Comparison of ENCODE assay signal across 15 cellular contexts in the genomic region with DNA sequence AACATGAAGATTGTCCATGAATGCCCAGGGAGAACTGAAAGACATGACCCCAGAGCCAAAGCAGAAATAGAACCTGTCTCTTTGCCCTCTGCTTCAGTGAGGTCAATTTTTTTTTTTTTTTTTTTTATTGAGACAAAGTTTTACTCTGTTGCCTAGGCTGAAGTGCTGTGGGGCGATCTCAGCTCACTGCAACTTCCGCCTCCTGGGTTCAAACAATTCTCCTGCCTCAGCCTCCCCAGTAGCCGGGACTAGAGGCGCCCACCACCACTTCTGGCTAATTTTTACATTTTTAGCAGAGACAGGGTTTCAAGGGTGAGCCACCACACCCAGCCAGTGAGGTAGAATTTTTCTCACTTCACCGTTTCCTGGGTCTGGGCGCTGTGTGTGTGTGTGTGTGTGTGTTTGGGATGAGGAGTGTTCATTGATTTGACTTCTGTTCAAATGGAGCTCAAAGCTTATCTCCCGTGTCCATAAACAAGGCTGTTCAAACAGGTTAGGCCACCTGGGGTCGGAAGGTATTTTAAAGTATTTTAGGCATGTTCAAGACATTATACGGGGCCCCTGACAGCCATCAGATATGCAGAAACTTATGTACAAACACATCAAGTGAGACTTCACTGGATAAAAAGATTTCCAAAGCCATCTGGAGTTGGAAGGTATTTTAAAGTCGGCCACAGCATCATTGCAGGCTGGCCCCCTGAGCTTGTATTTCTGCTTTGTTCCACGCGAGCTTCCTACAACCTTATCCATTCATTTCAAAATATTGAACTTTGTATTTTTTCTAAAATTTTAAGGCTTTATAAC.
A peak's percentile ranks its signal among the peaks of the same experiment; 100 is the strongest.
DNase-seq lines count a peak whose midpoint lies in the region; ATAC-seq and TF ChIP-seq lines count a peak whose summit lies in the region.
"Had no signal": no experiment of that assay in that cellular context is flagged by ENCODE, and none has a peak within 500 bp of the region (broad histone marks: within the 10 kb centered on the region; RNA-seq: fewer than 3 reads in every experiment).

No MANE protein-coding gene starts in this region.

- no peak overlapping the region for H3K4me2 ChIP-seq in Karpas-422 (ENCODE audit: low read depth, low read length, poor library complexity, severe bottlenecking)
- H3K4me2 ChIP-seq in parathyroid adenoma (ENCODE audit: low read length): no peak overlapping the region

- H3K9ac ChIP-seq in Karpas-422 (ENCODE audit: low read length): no peak overlapping the region
- no peak overlapping the region for H3K9ac ChIP-seq in colonic mucosa (ENCODE audit: low read depth in 2 of 2, low read length in 2 of 2)
- no peak overlapping the region for H3K9ac ChIP-seq in parathyroid adenoma

- H3K27me3 ChIP-seq in Karpas-422 (ENCODE audit: low read length) (no peaks in the 10 kb centered on the region), colonic mucosa (no peaks in the 10 kb centered on the region), parathyroid adenoma (ENCODE audit: control insufficient read depth, insufficient read depth, low read length) (no peaks in the 10 kb centered on the region)
- H3K27me3 ChIP-seq: vagina had no signal

- H3K4me1 ChIP-seq in Karpas-422 (ENCODE audit: low read length) (peaks cover 56% of the 10 kb centered on the region), colonic mucosa (no peaks in the 10 kb centered on the region), parathyroid adenoma (no peaks in the 10 kb centered on the region)
- H3K4me1 ChIP-seq: psoas muscle, vagina had no signal

- H3K9me2 ChIP-seq in Karpas-422 (replicated peaks; ENCODE audit: insufficient read depth, low read length): no peaks in the 10 kb centered on the region

- H4K20me1 ChIP-seq in Karpas-422 (ENCODE audit: insufficient read depth, low read depth, low read length): no peaks in the 10 kb centered on the region

- no peak for ATAC-seq in GM21360 (IDR thresholded peaks at IDR 0.05; ENCODE audit: unreplicated experiment)
- ATAC-seq: psoas muscle had no signal

- intact Hi-C loops in colonic mucosa (cut with DNase I): no loop called here

- no peaks in the 10 kb centered on the region for H3K36me3 ChIP-seq in Karpas-422 (ENCODE audit: insufficient read depth, low read length)
- no peaks in the 10 kb centered on the region for H3K36me3 ChIP-seq in colonic mucosa
- no peaks in the 10 kb centered on the region for H3K36me3 ChIP-seq in parathyroid adenoma (ENCODE audit: control insufficient read depth, insufficient read depth, low read length)
- H3K36me3 ChIP-seq: vagina had no signal

- H2AFZ ChIP-seq in Karpas-422 (ENCODE audit: low read length) (no peak overlapping the region), parathyroid adenoma (peak overlapping the region; percentile 38)

- peak; percentile 5 for DNase-seq in activated CD4-positive, alpha-beta T cell treated with anti-CD3 and anti-CD28 coated beads, Interleukin-2, amount 50 U/mL, for 1 hour
- DNase-seq in activated CD4-positive, alpha-beta T cell treated with anti-CD3 and anti-CD28 coated beads for 1 hour: no peak
- DNase-seq in Karpas-422 (no peak), colonic mucosa (peak; percentile 23), UCSD-AML1 (lab: John Stamatoyannopoulos, UW; ENCODE audit: unreplicated experiment) (no peak), cerebellar nuclear complex (lab: John Stamatoyannopoulos, UW) (no peak)
- DNase-seq: activated CD4-positive, alpha-beta T cell treated with anti-CD3 and anti-CD28 coated beads, Interleukin-2, amount 50 U/mL, for 4 hours; amniotic stem cell; mesendoderm; PC-3; psoas muscle had no signal

- H3K9me3 ChIP-seq in Karpas-422 (ENCODE audit: low read length) (no peaks in the 10 kb centered on the region), colonic mucosa (no peaks in the 10 kb centered on the region), parathyroid adenoma (ENCODE audit: control insufficient read depth, low read length) (no peaks in the 10 kb centered on the region)
- H3K9me3 ChIP-seq: psoas muscle, vagina had no signal

- H3K4me3 ChIP-seq in Karpas-422 (ENCODE audit: low read length) (no peak overlapping the region), colonic mucosa (no peak overlapping the region), parathyroid adenoma (ENCODE audit: low read depth, low read length) (no peak overlapping the region)
- H3K4me3 ChIP-seq: coronary artery, psoas muscle, vagina had no signal

- H3K27ac ChIP-seq in Karpas-422 (ENCODE audit: low read length) (peak overlapping the region; percentile 21; the same call in 1 of the 2 replicates), colonic mucosa (no peak overlapping the region), parathyroid adenoma (no peak overlapping the region)
- H3K27ac ChIP-seq: coronary artery, psoas muscle, vagina had no signal

- TF ChIP-seq CTCF in colonic mucosa (IDR thresholded peaks at IDR 0.05): no peak
- no peak for TF ChIP-seq CTCF in parathyroid adenoma (IDR thresholded peaks at IDR 0.05)

- H3K79me2 ChIP-seq in Karpas-422 (ENCODE audit: low read length): no peaks in the 10 kb centered on the region
- H3K79me2 ChIP-seq in parathyroid adenoma: no peaks in the 10 kb centered on the region

Comparison
In these comparisons a context has a peak if more than half of its experiments do, and no peak if none do; other contexts are left out.
1. DNase-seq: peak in activated CD4-positive, alpha-beta T cell treated with anti-CD3 and anti-CD28 coated beads, Interleukin-2, amount 50 U/mL, for 1 hour (single experiment) and colonic mucosa (single experiment); none in activated CD4-positive, alpha-beta T cell treated with anti-CD3 and anti-CD28 coated beads for 1 hour (single experiment), Karpas-422 (single experiment), UCSD-AML1 (single experiment) and cerebellar nuclear complex (0 of 2).